9 cellular contexts compared by ENCODE assay signal in genomic region chr17:77371117-77371887, GRCh38.
DNase-seq lines count a peak whose midpoint lies in the region; ATAC-seq and TF ChIP-seq lines count a peak whose summit lies in the region.
"Had no signal": no experiment of that assay in that cellular context is flagged by ENCODE, and none has a peak within 500 bp of the region (broad histone marks: within the 10 kb centered on the region; RNA-seq: fewer than 3 reads in every experiment).

No MANE protein-coding gene starts in this region.

- H3K4me2 ChIP-seq in GM23338 = peak overlapping the region; percentile 98; the same call in 1 of the 2 replicates

- H3K4me1 ChIP-seq in GM23338 (ENCODE audit: insufficient read depth) (peaks cover 41% of the 10 kb centered on the region), skeletal muscle tissue (ENCODE audit: control insufficient read depth in 3 of 3, insufficient read depth in 3 of 3, low read length in 3 of 3) (peaks cover 46 to 79% (median 61%) of the 10 kb centered on the region in 3 donors)

- H3K4me1 Mint-ChIP-seq in GM23338 = peaks cover 54% of the 10 kb centered on the region

- peaks cover 27% of the 10 kb centered on the region for H3K79me2 ChIP-seq in GM23338 (replicated peaks; ENCODE audit: insufficient read depth)

- no peak for TF ChIP-seq CTCF in GM23338 (conservative IDR thresholded peaks at IDR 0.05; ENCODE audit: low read depth in 2 of 2)

- no peaks in the 10 kb centered on the region for H3K9me2 ChIP-seq in GM23338 (ENCODE audit: insufficient read depth)

- H3K27me3 Mint-ChIP-seq in GM23338 (ENCODE audit: insufficient read depth, low read depth, poor library complexity) = peaks cover 30% of the 10 kb centered on the region

- DNase-seq in GM23338 (ENCODE audit: low spot score) (no peak), RPMI8226 (peak; percentile 64), left cardiac atrium (peak; percentile 18), NOMO-1 (lab: John Stamatoyannopoulos, UW; ENCODE audit: unreplicated experiment in 2 of 2) (no peak)
- DNase-seq in activated effector memory CD4-positive, alpha-beta T cell treated with Interleukin-2 at 50 U/mL for 16 hours = no peak
- DNase-seq in stimulated activated CD4-positive, alpha-beta T cell treated with anti-CD3 and anti-CD28 coated beads, Interleukin-12 subunit alpha, Interleukin-12 subunit beta, amount 100 ng/mL, for 4 hours = no peak
- no peak for DNase-seq in activated CD4-positive, alpha-beta T cell treated with anti-CD3 and anti-CD28 coated beads, Interleukin-2, amount 50 U/mL, for 1 hour
- DNase-seq: activated CD8-positive, alpha-beta memory T cell treated with anti-CD3 and anti-CD28 coated beads, Interleukin-2, amount 50 U/mL, for 4 hours had no signal

- H3K9me3 Mint-ChIP-seq in GM23338 = no peaks in the 10 kb centered on the region

- H4K20me1 ChIP-seq in GM23338 (replicated peaks; ENCODE audit: insufficient read depth) = peaks cover 25% of the 10 kb centered on the region

- H3K9ac ChIP-seq in skeletal muscle tissue (ENCODE audit: low read depth in 1 of 3, low read length in 3 of 3) = peak overlapping the region in 2 of 3 donors; percentile 71 to 84

- no peaks in the 10 kb centered on the region for H3K36me3 Mint-ChIP-seq in GM23338 (ENCODE audit: low read depth)

- H3K27me3 ChIP-seq in GM23338 (ENCODE audit: insufficient read depth) (no peaks in the 10 kb centered on the region), skeletal muscle tissue (ENCODE audit: control insufficient read depth in 3 of 3, insufficient read depth in 3 of 3, low read length in 3 of 3) (no peaks in the 10 kb centered on the region)

- H3K4me3 Mint-ChIP-seq in GM23338 = peak overlapping the region; percentile 68; the same call in 2 of the 3 replicates

- intact Hi-C loops in left cardiac atrium (cut with DNase I) = loop anchor here (5.0 to 10.0 kb wide), 2 partner anchors 39 to 53 kb away; no protein-coding TSS in a partner anchor

- no peak overlapping the region for H3K27ac Mint-ChIP-seq in GM23338

- H2AFZ ChIP-seq in GM23338 = no peak overlapping the region

- no peaks in the 10 kb centered on the region for H3K9me3 ChIP-seq in skeletal muscle tissue (ENCODE audit: control insufficient read depth in 3 of 3, low read length in 3 of 3)

- H3K4me3 ChIP-seq in GM23338 = no peak overlapping the region
- H3K4me3 ChIP-seq in skeletal muscle tissue (ENCODE audit: low read length in 3 of 3) = peak overlapping the region in 2 of 3 donors; percentile 29 to 63

- no peak for ATAC-seq in GM23338
- no peak for ATAC-seq in left cardiac atrium

- H3K27ac ChIP-seq in GM23338 (ENCODE audit: low read depth) = no peak overlapping the region
- peak overlapping the region; percentile 77 for H3K27ac ChIP-seq in skeletal muscle tissue (ENCODE audit: low read depth, low read length)

- 0 out of 2 replicates have a peak, but pooled peaks cover 11% of the 10 kb centered on the region for H3F3A ChIP-seq in GM23338 (replicated peaks; ENCODE audit: low read depth)

- H3K36me3 ChIP-seq in GM23338 (ENCODE audit: insufficient read depth) (no peaks in the 10 kb centered on the region), skeletal muscle tissue (ENCODE audit: control insufficient read depth in 3 of 3, insufficient read depth in 3 of 3, low read length in 3 of 3) (no peaks in the 10 kb centered on the region)

TF ChIP-seq in GM23338, 12 proteins besides CTCF, POLR2A, EP300 and RAD21:
- TF ChIP-seq EZH2phosphoT487 (IDR thresholded peaks at IDR 0.05; ENCODE audit: unreplicated experiment) (no peak), NANOG (IDR thresholded peaks at IDR 0.05; ENCODE audit: borderline replicate concordance) (no peak)

Comparison
In these comparisons a context has a peak if more than half of its experiments do, and no peak if none do; other contexts are left out.
1. DNase-seq: peak in RPMI8226 (single experiment) and left cardiac atrium (single experiment); none in GM23338 (single experiment), activated effector memory CD4-positive, alpha-beta T cell treated with Interleukin-2 at 50 U/mL for 16 hours (single experiment), stimulated activated CD4-positive, alpha-beta T cell treated with anti-CD3 and anti-CD28 coated beads, Interleukin-12 subunit alpha, Interleukin-12 subunit beta, amount 100 ng/mL, for 4 hours (single experiment), NOMO-1 (0 of 2) and activated CD4-positive, alpha-beta T cell treated with anti-CD3 and anti-CD28 coated beads, Interleukin-2, amount 50 U/mL, for 1 hour (single experiment).